Comparison of ENCODE assay signal across 29 cellular contexts in genomic region chr11:125057370-125058060, GRCh38.
"Had no signal": no experiment of that assay in that cellular context is flagged by ENCODE, and none has a peak within 500 bp of the region (broad histone marks: within the 10 kb centered on the region; RNA-seq: fewer than 3 reads in every experiment).

No MANE protein-coding gene starts in this region.

- H3K4me3 ChIP-seq: heart right ventricle, hepatocyte, lung, mucosa of descending colon, pancreas, prostate gland, skin epidermis, spleen, suprapubic skin, thoracic aorta, tibial nerve, uterus had no signal

- H3K36me3 Mint-ChIP-seq: natural killer cell treated with Interleukin-12 subunit alpha and Interleukin-12 subunit beta and Interleukin-15 and Interleukin-18, amount 100 ng/mL, for 72 hours; stimulated activated effector memory CD8-positive, alpha-beta T cell treated with anti-CD3 and anti-CD28 coated beads, Interleukin-12 subunit alpha, Interleukin-12 subunit beta, amount 100 ng/mL, for 72 hours; type B pancreatic cell had no signal

- H2AFZ ChIP-seq: hepatocyte had no signal

- H3K4me1 ChIP-seq: pancreas, prostate gland, uterus had no signal

- H3K27ac ChIP-seq: heart right ventricle, hepatocyte, pancreas, skin epidermis, spleen, suprapubic skin, thoracic aorta, tibial nerve, uterus had no signal

- ATAC-seq: heart right ventricle; left ventricle myocardium superior; mucosa of descending colon; naive thymus-derived CD4-positive, alpha-beta T cell; natural killer cell treated with Interleukin-12 subunit alpha and Interleukin-12 subunit beta and Interleukin-15 and Interleukin-18, amount 100 ng/mL, for 72 hours; pancreas; right cardiac atrium; sciatic nerve; stimulated activated effector memory CD8-positive, alpha-beta T cell treated with anti-CD3 and anti-CD28 coated beads, Interleukin-12 subunit alpha, Interleukin-12 subunit beta, amount 100 ng/mL, for 72 hours had no signal

- H3K9me3 ChIP-seq: mucosa of descending colon, pancreas, prostate gland, suprapubic skin, thoracic aorta, tibial nerve, uterus had no signal

- H3K4me3 Mint-ChIP-seq: naive thymus-derived CD4-positive, alpha-beta T cell; natural killer cell treated with Interleukin-12 subunit alpha and Interleukin-12 subunit beta and Interleukin-15 and Interleukin-18, amount 100 ng/mL, for 72 hours; stimulated activated effector memory CD8-positive, alpha-beta T cell treated with anti-CD3 and anti-CD28 coated beads, Interleukin-12 subunit alpha, Interleukin-12 subunit beta, amount 100 ng/mL, for 72 hours; stimulated activated naive CD8-positive, alpha-beta T cell treated with anti-CD3 and anti-CD28 coated beads, Interleukin-15, Interleukin-2, amounts not matched to agents 100 ng/mL and 50 ng/mL, for 24 hours; type B pancreatic cell had no signal

- H3K4me2 ChIP-seq: hepatocyte had no signal

- FAIRE-seq: pancreas had no signal

- H3K27me3 ChIP-seq: heart right ventricle, pancreas, suprapubic skin, tibial nerve, uterus had no signal

- H3K9me3 Mint-ChIP-seq: natural killer cell treated with Interleukin-12 subunit alpha and Interleukin-12 subunit beta and Interleukin-15 and Interleukin-18, amount 100 ng/mL, for 72 hours; stimulated activated effector memory CD8-positive, alpha-beta T cell treated with anti-CD3 and anti-CD28 coated beads, Interleukin-12 subunit alpha, Interleukin-12 subunit beta, amount 100 ng/mL, for 72 hours; stimulated activated naive CD8-positive, alpha-beta T cell treated with anti-CD3 and anti-CD28 coated beads, Interleukin-15, Interleukin-2, amounts not matched to agents 100 ng/mL and 50 ng/mL, for 24 hours; type B pancreatic cell had no signal

- H3K27ac Mint-ChIP-seq: naive thymus-derived CD4-positive, alpha-beta T cell; natural killer cell treated with Interleukin-12 subunit alpha and Interleukin-12 subunit beta and Interleukin-15 and Interleukin-18, amount 100 ng/mL, for 72 hours; stimulated activated effector memory CD8-positive, alpha-beta T cell treated with anti-CD3 and anti-CD28 coated beads, Interleukin-12 subunit alpha, Interleukin-12 subunit beta, amount 100 ng/mL, for 72 hours; stimulated activated naive CD8-positive, alpha-beta T cell treated with anti-CD3 and anti-CD28 coated beads, Interleukin-15, Interleukin-2, amounts not matched to agents 100 ng/mL and 50 ng/mL, for 24 hours; type B pancreatic cell had no signal

- H3K36me3 ChIP-seq: heart right ventricle, pancreas, prostate gland, spleen, suprapubic skin, thoracic aorta, tibial nerve, uterus had no signal

- DNase-seq: heart right ventricle; islet precursor cell; kidney glomerular epithelial cell; left colon; left ventricle myocardium superior; mesendoderm; midbrain; mucosa of descending colon; naive thymus-derived CD4-positive, alpha-beta T cell; nucleus accumbens; retina; spleen; stimulated activated CD4-positive, alpha-beta T cell treated with anti-CD3 and anti-CD28 coated beads, Interleukin-4, amount 100 ng/mL, for 24 hours; stimulated activated naive CD4-positive, alpha-beta T cell; uterus had no signal
